Comparison of ENCODE assay signal across 2 cellular contexts in genomic region chr1:16776835-16777234, GRCh38. TPM values are rescaled to one million over a fixed set of nuclear protein-coding genes. Genes with fewer than 3 reads are reported as not detected.
"Had no signal": no experiment of that assay in that cellular context is flagged by ENCODE, and none has a peak within 500 bp of the region (broad histone marks: within the 10 kb centered on the region; RNA-seq: fewer than 3 reads in every experiment).

No MANE protein-coding gene starts in this region.

RNA-seq across cellular contexts. Expression of gene RNU1-4, which starts 36.5 kb away (rescaled TPM):
- total RNA-seq: fibroblast of villous mesenchyme had no signal
- polyA plus RNA-seq: fibroblast of lung had no signal
